ENCODE assay signal across 1 cellular context in genomic region chr17:19992803-19993713, GRCh38.
TF ChIP-seq lines count a peak whose summit lies in the region.

No MANE protein-coding gene starts in this region.

TF ChIP-seq in SK-N-SH, 30 proteins besides CTCF, POLR2A, EP300 and RAD21 (continued from another document):
- TF ChIP-seq REST (IDR thresholded peaks at IDR 0.05; ENCODE audit: low read depth, low read length) (0 out of 2 replicates have a peak, but pooled peaks have one; percentile 35), FOXM1 (IDR thresholded peaks at IDR 0.05; ENCODE audit: low read depth) (no peak), TAF1 (IDR thresholded peaks at IDR 0.05; ENCODE audit: borderline replicate concordance, low read depth, low read length) (no peak), GABPA (IDR thresholded peaks at IDR 0.05; ENCODE audit: low read depth) (no peak), NFIC (IDR thresholded peaks at IDR 0.05; ENCODE audit: borderline replicate concordance) (no peak), TCF12 (IDR thresholded peaks at IDR 0.05) (peak; percentile 23; the same call in 1 of the 2 replicates), SMC3 (IDR thresholded peaks at IDR 0.05; ENCODE audit: low read depth, low read length) (peak; percentile 77), SIN3A (IDR thresholded peaks at IDR 0.05; ENCODE audit: borderline replicate concordance, low read depth, low read length) (no peak), GATA2 (CRISPR knock-in tag; IDR thresholded peaks at IDR 0.05) (no peak), RXRA (IDR thresholded peaks at IDR 0.05; ENCODE audit: borderline replicate concordance, low read depth) (no peak), RFX5 (IDR thresholded peaks at IDR 0.05; ENCODE audit: low read length) (peak; percentile 37; the same call in 1 of the 2 replicates)
